Comparison of ENCODE assay signal across 9 cellular contexts in genomic region chr3:171049831-171050444, GRCh38. TPM values are rescaled to one million over a fixed set of nuclear protein-coding genes. Genes with fewer than 3 reads are reported as not detected.
DNase-seq lines count a peak whose midpoint lies in the region; ATAC-seq and TF ChIP-seq lines count a peak whose summit lies in the region.
"Had no signal": no experiment of that assay in that cellular context is flagged by ENCODE, and none has a peak within 500 bp of the region (broad histone marks: within the 10 kb centered on the region; RNA-seq: fewer than 3 reads in every experiment).

No MANE protein-coding gene starts in this region.

- H3K79me2 ChIP-seq in KMS-11 (ENCODE audit: insufficient read depth, low read depth): no peaks in the 10 kb centered on the region

- no peak overlapping the region for H3K4me2 ChIP-seq in KMS-11

- in situ Hi-C loops in astrocyte of the cerebellum (cut with HindIII; ENCODE audit: low sequenced_read_pairs): no loop called here

- H3K36me3 ChIP-seq in KMS-11 (ENCODE audit: insufficient read depth): no peaks in the 10 kb centered on the region
- H3K36me3 ChIP-seq in SJSA1: no peaks in the 10 kb centered on the region

- 0 out of 2 replicates have a peak overlapping the region, but pooled peaks have one; percentile 3 for H2AFZ ChIP-seq in KMS-11 (ENCODE audit: low read depth)

- peak; percentile 42 for TF ChIP-seq CTCF in KMS-11 (conservative IDR thresholded peaks at IDR 0.05; ENCODE audit: low read depth, low read length)
- TF ChIP-seq CTCF in astrocyte of the cerebellum (IDR thresholded peaks at IDR 0.05; ENCODE audit: low read depth, low read length, missing control alignments): peak; percentile 69

- H3K9me3 ChIP-seq in SJSA1 (replicated peaks): no peaks in the 10 kb centered on the region

- H3K27me3 ChIP-seq in KMS-11 (ENCODE audit: insufficient read depth, low read depth) (no peaks in the 10 kb centered on the region), SJSA1 (replicated peaks) (no peaks in the 10 kb centered on the region)

- H3K27ac ChIP-seq in KMS-11 (no peak overlapping the region), SJSA1 (no peak overlapping the region)

- no peaks in the 10 kb centered on the region for H4K20me1 ChIP-seq in KMS-11 (ENCODE audit: insufficient read depth)

- DNase-seq in NCI-H187 (lab: John Stamatoyannopoulos, UW) (peak; percentile 13 to 41), NCI-H187 treated with DMSO at 0.1 percent for 48 hours (lab: John Stamatoyannopoulos, UW) (no peak), SJSA1 (ENCODE audit: low read depth in 1 of 2, low spot score in 2 of 2) (peak; percentile 17 to 46), astrocyte of the cerebellum (ENCODE audit: low read depth) (peak; percentile 29), hippocampal formation (lab: John Stamatoyannopoulos, UW) (peak; percentile 10 to 13)
- DNase-seq in stimulated activated CD4-positive, alpha-beta T cell treated with anti-CD3 and anti-CD28 coated beads, Interleukin-15, amount 100 ng/mL, for 24 hours: peak; percentile 52

- no peak overlapping the region for H3K9ac ChIP-seq in KMS-11

- H3K4me3 ChIP-seq in KMS-11 (IDR thresholded peaks at IDR 0.05; ENCODE audit: insufficient read depth, low read depth, low read length) (no peak overlapping the region), SJSA1 (no peak overlapping the region), astrocyte of the cerebellum (ENCODE audit: low read depth, low read length) (no peak overlapping the region)

- H3K4me1 ChIP-seq in KMS-11 (ENCODE audit: low read depth, poor library complexity, severe bottlenecking) (no peaks in the 10 kb centered on the region), SJSA1 (replicated peaks) (peaks cover 2% of the 10 kb centered on the region)

- ATAC-seq in GM21786 (IDR thresholded peaks at IDR 0.05; ENCODE audit: unreplicated experiment): peak; percentile 97

RNA-seq across cellular contexts. Expression of gene SLC2A2, which starts 23.4 kb away (rescaled TPM):
- not detected in 2 replicates for total RNA-seq in SJSA1 (2014; rRNA removed; shearing (Covaris generic))
- total RNA-seq: glomerular endothelial cell had no signal
